ENCODE assay signal across 7 cellular contexts in the genomic region with DNA sequence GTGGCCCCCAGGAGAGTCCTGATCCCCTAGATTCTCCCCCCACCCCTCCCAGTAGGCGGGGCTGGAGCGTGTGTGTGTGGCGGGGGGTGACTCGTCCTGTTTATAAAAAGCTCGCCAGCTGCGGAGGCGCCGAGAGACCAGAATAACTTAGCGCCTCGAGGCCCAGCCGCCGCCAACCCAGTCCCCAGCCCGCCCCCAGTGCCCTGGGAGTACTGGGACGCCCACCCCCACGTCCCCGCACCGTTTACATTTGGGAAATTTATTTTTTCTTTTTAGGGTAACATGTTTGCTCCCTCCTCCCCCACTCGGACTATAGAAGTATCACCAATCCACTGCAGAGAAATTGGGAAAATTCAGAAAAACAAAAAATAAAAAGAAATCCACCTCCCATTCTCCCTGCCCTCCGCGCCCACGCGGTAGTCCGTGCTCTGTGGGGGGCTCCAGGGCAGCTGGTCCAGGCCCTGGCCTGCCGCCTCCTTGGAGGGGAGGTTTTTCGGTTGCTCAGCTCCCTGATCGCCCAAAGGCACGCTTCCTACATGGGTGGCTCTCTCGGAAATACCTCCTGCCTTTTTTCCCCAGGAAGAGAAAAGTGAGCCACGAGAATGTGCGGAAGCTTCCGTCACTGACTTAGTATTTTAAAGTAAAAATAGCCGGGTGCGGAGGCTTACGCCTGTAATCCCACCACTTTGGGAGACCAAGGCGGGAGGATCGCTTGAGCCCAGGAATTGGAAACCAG. TPM values are rescaled to one million over a fixed set of nuclear protein-coding genes. Genes with fewer than 3 reads are reported as not detected.
DNase-seq lines count a peak whose midpoint lies in the region; ATAC-seq, FAIRE-seq and TF ChIP-seq lines count a peak whose summit lies in the region.

No MANE protein-coding gene starts in this region.

- peak overlapping the region; percentile 96 for H3K4ac ChIP-seq in H1 (replicated peaks; ENCODE audit: insufficient read length, low read depth, low read length)

- H2AK5ac ChIP-seq in H1 (ENCODE audit: low read depth, low read length): 0 out of 2 replicates have a peak overlapping the region, but pooled peaks have one; percentile 24

- H3K9me3 ChIP-seq in H1 (ENCODE audit: insufficient read depth in 2 of 2, low read depth in 1 of 2, low read length in 1 of 2) (no peaks in the 10 kb centered on the region), lung (ENCODE audit: control insufficient read depth in 2 of 2, insufficient read depth in 1 of 2, low read length in 1 of 2) (no peaks in the 10 kb centered on the region)

- H3K9ac ChIP-seq in H1 (replicated peaks in 1 of 4; ENCODE audit: extremely low read depth in 1 of 4, low read depth in 3 of 4, low read length in 3 of 4): peak overlapping the region in 3 of 4 experiments; percentile 52 to 81 (median 70); a peak in 6 of 7 replicates

- peak overlapping the region; percentile 94 for H3K56ac ChIP-seq in H1 (replicated peaks; ENCODE audit: insufficient read length, low read depth, low read length)

- POLR2A ChIA-PET in activated CD8-positive, alpha-beta T cell treated with anti-CD3 and anti-CD28 coated beads, Interleukin-2, amount 10 ng/mL, durations not matched to agents 7 days and 5 days (lab: Charles Lee): interaction anchor here (1.0 to 1.4 kb wide), 6 partner anchors 13 to 124 kb away, joined by 3 to 7 read pairs (median 6); a partner anchor contains a TSS
- POLR2A ChIA-PET in H1 (lab: Charles Lee; ENCODE audit: partially characterized antibody): interaction anchor here (0.6 to 7.3 kb wide), 19 partner anchors 10 to 273 kb away, joined by 3 to 65 read pairs (median 6); a partner anchor contains a TSS

- FAIRE-seq in H1 (lab: Jason Lieb, UNC): no peak

- H4K91ac ChIP-seq in H1 (replicated peaks; ENCODE audit: insufficient read length, low read length): peak overlapping the region; percentile 99

- no peak overlapping the region for H2AFZ ChIP-seq in H1 (ENCODE audit: low read length)

- H3K4me2 ChIP-seq in H1 (ENCODE audit: insufficient read depth in 1 of 2, low read depth in 2 of 2, low read length in 2 of 2): peak overlapping the region; percentile 78 to 79

- H3K27me3 Mint-ChIP-seq in activated CD8-positive, alpha-beta T cell treated with anti-CD3 and anti-CD28 coated beads, Interleukin-2, amount 10 ng/mL, durations not matched to agents 7 days and 5 days (ENCODE audit: low read depth): peaks cover 3% of the 10 kb centered on the region

- H3K27ac ChIP-seq in H1 (ENCODE audit: low read depth, low read length) (peak overlapping the region; percentile 85), lung (ENCODE audit: low read depth in 1 of 2, low read length in 1 of 2) (peak overlapping the region; percentile 92 to 100)

- peaks cover 11% of the 10 kb centered on the region for H3K36me3 Mint-ChIP-seq in activated CD8-positive, alpha-beta T cell treated with anti-CD3 and anti-CD28 coated beads, Interleukin-2, amount 10 ng/mL, durations not matched to agents 7 days and 5 days (ENCODE audit: low read depth)

- H2BK20ac ChIP-seq in H1 (ENCODE audit: low read length): no peak overlapping the region

- DNase-seq in GM12865 (ENCODE audit: low read depth): peak; percentile 68
- DNase-seq in NCI-H2227 treated with DMSO at 0.1 percent for 48 hours (lab: John Stamatoyannopoulos, UW): peak; percentile 16
- peak; percentile 70 for DNase-seq in activated CD8-positive, alpha-beta T cell treated with anti-CD3 and anti-CD28 coated beads, Interleukin-2, amount 10 ng/mL, durations not matched to agents 7 days and 5 days
- peak in 1 of 2 experiments; percentile 67 for DNase-seq in H1 (ENCODE audit: low read depth in 1 of 2, low spot score in 2 of 2)
- peak; percentile 66 for DNase-seq in lung (ENCODE audit: low spot score)
- DNase-seq in stimulated activated CD8-positive, alpha-beta memory T cell treated with anti-CD3 and anti-CD28 coated beads, Interleukin-7, amount 100 ng/mL, for 4 hours (ENCODE audit: low read depth in 2 of 2): peak; percentile 31 to 53

- peak overlapping the region; percentile 78 for H3K4me3 Mint-ChIP-seq in activated CD8-positive, alpha-beta T cell treated with anti-CD3 and anti-CD28 coated beads, Interleukin-2, amount 10 ng/mL, durations not matched to agents 7 days and 5 days

- H2BK12ac ChIP-seq in H1 (ENCODE audit: low read depth, low read length): no peak overlapping the region; the same call in 1 of the 2 replicates

- peak overlapping the region; percentile 87 for H2BK5ac ChIP-seq in H1 (ENCODE audit: low read depth, low read length)

- H2BK15ac ChIP-seq in H1 (ENCODE audit: low read length): no peak overlapping the region

- peaks cover 5% of the 10 kb centered on the region; the same call in 1 of the 2 replicates for H3K79me1 ChIP-seq in H1 (ENCODE audit: low read depth, low read length)

- peak overlapping the region; percentile 73 for H4K5ac ChIP-seq in H1 (ENCODE audit: insufficient read length, low read depth, low read length)

- H3K79me2 ChIP-seq in H1 (ENCODE audit: control insufficient read depth in 1 of 2, insufficient read depth in 2 of 2, low read length in 2 of 2): 0 out of 4 replicates have a peak, but pooled peaks cover 0 to 4% of the 10 kb centered on the region in 2 experiments

- H3K27me3 ChIP-seq in H1 (replicated peaks in 1 of 4; ENCODE audit: control insufficient read depth in 3 of 4, extremely low read depth in 1 of 4, insufficient read depth in 3 of 4, low read length in 3 of 4) (no peaks in the 10 kb centered on the region; a peak in 1 of 7 replicates), lung (ENCODE audit: control insufficient read depth, insufficient read depth) (no peaks in the 10 kb centered on the region)

- H3K4me1 ChIP-seq in H1 (replicated peaks in 1 of 4; ENCODE audit: control insufficient read depth in 3 of 4, insufficient read depth in 4 of 4, low read length in 3 of 4) (peaks cover 0 to 11% (median 7%) of the 10 kb centered on the region in 4 experiments; a peak in 5 of 7 replicates), lung (ENCODE audit: control insufficient read depth in 2 of 2, insufficient read depth in 2 of 2, low read length in 2 of 2) (peaks cover 4 to 8% of the 10 kb centered on the region in 2 donors)

- H3K27ac Mint-ChIP-seq in activated CD8-positive, alpha-beta T cell treated with anti-CD3 and anti-CD28 coated beads, Interleukin-2, amount 10 ng/mL, durations not matched to agents 7 days and 5 days: peak overlapping the region; percentile 60

- TF ChIP-seq POLR2A in H1 (IDR thresholded peaks at IDR 0.05; ENCODE audit: control extremely low read depth in 1 of 2, low read depth in 2 of 2, low read length in 2 of 2): 0 out of 3 replicates have a peak, but pooled peaks of 1 of the 2 experiments have one; percentile 59

- H3K4me1 Mint-ChIP-seq in activated CD8-positive, alpha-beta T cell treated with anti-CD3 and anti-CD28 coated beads, Interleukin-2, amount 10 ng/mL, durations not matched to agents 7 days and 5 days (ENCODE audit: low read depth): peaks cover 28% of the 10 kb centered on the region

- ATAC-seq in activated CD8-positive, alpha-beta T cell treated with anti-CD3 and anti-CD28 coated beads, Interleukin-2, amount 10 ng/mL, durations not matched to agents 7 days and 5 days: no peak
- ATAC-seq in lung (ENCODE audit: insufficient read depth, low FRiP score): no peak
- ATAC-seq in GM18909 (IDR thresholded peaks at IDR 0.05; ENCODE audit: poor library complexity, unreplicated experiment): no peak

- H3K9me3 Mint-ChIP-seq in activated CD8-positive, alpha-beta T cell treated with anti-CD3 and anti-CD28 coated beads, Interleukin-2, amount 10 ng/mL, durations not matched to agents 7 days and 5 days (ENCODE audit: insufficient read depth): no peaks in the 10 kb centered on the region

- CTCF ChIA-PET in activated CD8-positive, alpha-beta T cell treated with anti-CD3 and anti-CD28 coated beads, Interleukin-2, amount 10 ng/mL, durations not matched to agents 7 days and 5 days (lab: Charles Lee): interaction anchor here (1.3 to 9.2 kb wide), 8 partner anchors 13 to 206 kb away, joined by 3 to 135 read pairs (median 7); a partner anchor contains a TSS
- CTCF ChIA-PET in H1 (lab: Charles Lee; ENCODE audit: partially characterized antibody): interaction anchor here (0.6 to 11.5 kb wide), 15 partner anchors 9 to 385 kb away, joined by 3 to 305 read pairs (median 4); a partner anchor contains a TSS

- TF ChIP-seq RAD21 in H1 (IDR thresholded peaks at IDR 0.05 in 1 of 2, conservative IDR thresholded peaks at IDR 0.05 in 1 of 2; ENCODE audit: low read depth in 2 of 2, low read length in 2 of 2): no peak

- H3K36me3 ChIP-seq in H1 (ENCODE audit: control insufficient read depth in 2 of 4, insufficient read depth in 4 of 4, low read length in 3 of 4): peaks cover 0 to under 1% (median under 1%) of the 10 kb centered on the region in 4 experiments; a peak in 3 of 8 replicates
- H3K36me3 ChIP-seq in lung (ENCODE audit: control insufficient read depth in 2 of 2, insufficient read depth in 2 of 2, low read length in 2 of 2): no peaks in the 10 kb centered on the region

- H3K18ac ChIP-seq in H1 (ENCODE audit: extremely low read depth, low read length): peak overlapping the region; percentile 83

- peaks cover 1 to 13% of the 10 kb centered on the region in 2 experiments for H4K20me1 ChIP-seq in H1 (replicated peaks in 1 of 2; ENCODE audit: control insufficient read depth in 1 of 2, insufficient read depth in 2 of 2, low read length in 2 of 2)

- TF ChIP-seq EP300 in H1 (IDR thresholded peaks at IDR 0.05; ENCODE audit: borderline replicate concordance in 1 of 2, low read depth in 2 of 2, low read length in 2 of 2): no peak

- H2BK120ac ChIP-seq in H1 (replicated peaks; ENCODE audit: low read depth, low read length): peak overlapping the region; percentile 51

- H3K14ac ChIP-seq in H1 (ENCODE audit: insufficient read length): no peak overlapping the region

- no peak overlapping the region for H3K23ac ChIP-seq in H1 (ENCODE audit: insufficient read length)

- H3K4me3 ChIP-seq in GM12865 (ENCODE audit: low read depth, low read length) (peak overlapping the region; percentile 85), H1 (ENCODE audit: extremely low read depth in 1 of 4, insufficient read depth in 2 of 4, low read depth in 3 of 4, low read length in 4 of 4) (peak overlapping the region; percentile 43 to 83 (median 72)), lung (no peak overlapping the region)

- 15% methylated on average over 30 of the region's 36 CpGs; no CpG with 5 or more reads in 1 of the 2 experiments for WGBS in H1 (ENCODE audit: extremely low coverage in 1 of 2, insufficient coverage in 1 of 2, insufficient read length in 1 of 2, insufficient replicate concordance in 2 of 2, low coverage in 1 of 2, low lambda C conversion rate in 2 of 2, missing lambda C conversion rate in 1 of 2), 2 experiments
- WGBS in lung, 2 donors: 17 to 19% methylated on average over 36 of the region's 36 CpGs

- peaks cover 12% of the 10 kb centered on the region for H3K23me2 ChIP-seq in H1 (ENCODE audit: low read depth, low read length)

- TF ChIP-seq CTCF in GM12865 (IDR thresholded peaks at IDR 0.05; ENCODE audit: insufficient read depth, low read depth, low read length, missing control alignments) (no peak), H1 (IDR thresholded peaks at IDR 0.05; ENCODE audit: control extremely low read depth in 1 of 3, insufficient read depth in 1 of 3, low read depth in 1 of 3, low read length in 3 of 3) (no peak), lung (IDR thresholded peaks at IDR 0.05; ENCODE audit: control extremely low read depth, extremely low read depth) (no peak)

- H4K8ac ChIP-seq in H1 (ENCODE audit: extremely low read depth, insufficient read depth, low read length): peak overlapping the region; percentile 90

RNA-seq across cellular contexts. Expression of a gene that starts 1.5 kb away (rescaled TPM):
- 1 to 10 TPM; 5.6 to 6.2 TPM for total RNA-seq in activated CD8-positive, alpha-beta T cell treated with anti-CD3 and anti-CD28 coated beads, Interleukin-2, amount 10 ng/mL, durations not matched to agents 7 days and 5 days
- 14.2 and 14.3 TPM in 2 replicates for total RNA-seq in H1 (2021; fragmentation: NEBNext Ultra II Directional; extraction: Animal tissue kit (Norgen Biotek cat#: 25700))
- polyA plus RNA-seq in H1 (2011; rRNA removed): 13.6 and 18.6 TPM in 2 replicates
- 7.1 TPM for polyA plus RNA-seq in H1 (2011; cell fraction: cytosol; rRNA removed)
- 26.7 TPM for polyA plus RNA-seq in H1 (2011; cell fraction: nucleus; rRNA removed)
- 10.0 to 16.5 TPM (median 14.3 TPM) in 4 replicates for polyA plus RNA-seq in H1 (2012, experiment 1 of 2)
- 11.5 TPM for polyA plus RNA-seq in H1 (2012, experiment 2 of 2)
- 12.1 TPM for polyA plus RNA-seq in H1 (2013, experiment 1 of 2)
- polyA plus RNA-seq in H1 (2013, experiment 2 of 2): 13.1 TPM
- polyA minus RNA-seq in H1 (2011; rRNA and poly(A)+ RNA removed): 42.9 and 47.7 TPM in 2 replicates
- polyA minus RNA-seq in H1 (2011; cell fraction: cytosol; rRNA and poly(A)+ RNA removed): 23.5 TPM
- 17.7 TPM for polyA minus RNA-seq in H1 (2011; cell fraction: nucleus; rRNA and poly(A)+ RNA removed)
- total RNA-seq in lung: 1 to 10 TPM; 3.1 to 6.7 TPM
- polyA plus RNA-seq in lung: 1 to 10 TPM; 1.1 to 1.5 TPM

RNA-seq across cellular contexts. Expression of a gene that starts 12.3 kb away (rescaled TPM):
- total RNA-seq in activated CD8-positive, alpha-beta T cell treated with anti-CD3 and anti-CD28 coated beads, Interleukin-2, amount 10 ng/mL, durations not matched to agents 7 days and 5 days: 10 to 100 TPM in 1 of 2 experiments, 1 to 10 TPM in 1; 9.2 to 10.9 TPM
- total RNA-seq in H1 (2021; fragmentation: NEBNext Ultra II Directional; extraction: Animal tissue kit (Norgen Biotek cat#: 25700)): 24.2 and 28.6 TPM in 2 replicates
- polyA plus RNA-seq in H1 (2011; rRNA removed) (80.1 and 82.6 TPM in 2 replicates), lung (10 to 100 TPM; 22.7 to 28.0 TPM)
- polyA plus RNA-seq in H1 (2011; cell fraction: cytosol; rRNA removed): 52.7 TPM
- polyA plus RNA-seq in H1 (2011; cell fraction: nucleus; rRNA removed): 45.3 TPM
- 29.4 to 37.4 TPM (median 36.6 TPM) in 4 replicates for polyA plus RNA-seq in H1 (2012, experiment 1 of 2)
- polyA plus RNA-seq in H1 (2012, experiment 2 of 2): 48.3 TPM
- polyA plus RNA-seq in H1 (2013, experiment 1 of 2): 41.2 TPM
- polyA plus RNA-seq in H1 (2013, experiment 2 of 2): 42.3 TPM
- polyA minus RNA-seq in H1 (2011; rRNA and poly(A)+ RNA removed): 31.0 and 44.7 TPM in 2 replicates
- 16.7 TPM for polyA minus RNA-seq in H1 (2011; cell fraction: cytosol; rRNA and poly(A)+ RNA removed)
- polyA minus RNA-seq in H1 (2011; cell fraction: nucleus; rRNA and poly(A)+ RNA removed): 12.7 TPM
- total RNA-seq in lung: 10 to 100 TPM in 1 of 2 donors, 1 to 10 TPM in 1; 3.2 to 13.7 TPM

RNA-seq across cellular contexts. Expression of a gene that starts 20.9 kb away (rescaled TPM):
- total RNA-seq in activated CD8-positive, alpha-beta T cell treated with anti-CD3 and anti-CD28 coated beads, Interleukin-2, amount 10 ng/mL, durations not matched to agents 7 days and 5 days: under 1 TPM in 1 of 2 experiments, not detected in 1; 0.08 TPM
- 2.3 and 2.7 TPM in 2 replicates for total RNA-seq in H1 (2021; fragmentation: NEBNext Ultra II Directional; extraction: Animal tissue kit (Norgen Biotek cat#: 25700))
- polyA plus RNA-seq in H1 (2011; rRNA removed) (3.1 and 3.7 TPM in 2 replicates), lung (1 to 10 TPM in 1 of 2 donors, under 1 TPM in 1; 0.32 to 4.8 TPM)
- 4.7 TPM for polyA plus RNA-seq in H1 (2011; cell fraction: cytosol; rRNA removed)
- 10.8 TPM for polyA plus RNA-seq in H1 (2011; cell fraction: nucleus; rRNA removed)
- 1.8 to 3.1 TPM (median 2.3 TPM) in 4 replicates for polyA plus RNA-seq in H1 (2012, experiment 1 of 2)
- 1.1 TPM for polyA plus RNA-seq in H1 (2012, experiment 2 of 2)
- 0.71 TPM for polyA plus RNA-seq in H1 (2013, experiment 1 of 2)
- polyA plus RNA-seq in H1 (2013, experiment 2 of 2): 0.85 TPM
- polyA minus RNA-seq in H1 (2011; rRNA and poly(A)+ RNA removed): 2.6 and 5.2 TPM in 2 replicates
- polyA minus RNA-seq in H1 (2011; cell fraction: cytosol; rRNA and poly(A)+ RNA removed): 3.2 TPM
- polyA minus RNA-seq in H1 (2011; cell fraction: nucleus; rRNA and poly(A)+ RNA removed): 8.1 TPM
- 10 to 100 TPM in 1 of 2 donors, 1 to 10 TPM in 1; 3.6 to 32.4 TPM for total RNA-seq in lung

RNA-seq across cellular contexts. Expression of a gene that starts 31.7 kb away (rescaled TPM):
- 10 to 100 TPM; 67.4 to 72.3 TPM for total RNA-seq in activated CD8-positive, alpha-beta T cell treated with anti-CD3 and anti-CD28 coated beads, Interleukin-2, amount 10 ng/mL, durations not matched to agents 7 days and 5 days
- total RNA-seq in H1 (2021; fragmentation: NEBNext Ultra II Directional; extraction: Animal tissue kit (Norgen Biotek cat#: 25700)): 25.9 and 28.9 TPM in 2 replicates
- 59.5 and 62.4 TPM in 2 replicates for polyA plus RNA-seq in H1 (2011; rRNA removed)
- polyA plus RNA-seq in H1 (2011; cell fraction: cytosol; rRNA removed): 58.0 TPM
- 51.4 TPM for polyA plus RNA-seq in H1 (2011; cell fraction: nucleus; rRNA removed)
- polyA plus RNA-seq in H1 (2012, experiment 1 of 2): 25.3 to 49.4 TPM (median 43.4 TPM) in 4 replicates
- 54.5 TPM for polyA plus RNA-seq in H1 (2012, experiment 2 of 2)
- polyA plus RNA-seq in H1 (2013, experiment 1 of 2): 60.7 TPM
- polyA plus RNA-seq in H1 (2013, experiment 2 of 2): 66.1 TPM
- 39.9 and 40.8 TPM in 2 replicates for polyA minus RNA-seq in H1 (2011; rRNA and poly(A)+ RNA removed)
- polyA minus RNA-seq in H1 (2011; cell fraction: cytosol; rRNA and poly(A)+ RNA removed): 26.3 TPM
- polyA minus RNA-seq in H1 (2011; cell fraction: nucleus; rRNA and poly(A)+ RNA removed): 15.6 TPM
- 100 to 1,000 TPM; 205 to 612 TPM for total RNA-seq in lung
- polyA plus RNA-seq in lung: 1,000 to 10,000 TPM in 1 of 2 donors, 100 to 1,000 TPM in 1; 440 to 1,883 TPM

RNA-seq across cellular contexts. Expression of a gene that starts 52.4 kb away (rescaled TPM):
- total RNA-seq in activated CD8-positive, alpha-beta T cell treated with anti-CD3 and anti-CD28 coated beads, Interleukin-2, amount 10 ng/mL, durations not matched to agents 7 days and 5 days: 1 to 10 TPM; 7.8 to 9.2 TPM
- total RNA-seq in H1 (2021; fragmentation: NEBNext Ultra II Directional; extraction: Animal tissue kit (Norgen Biotek cat#: 25700)): 53.8 and 57.1 TPM in 2 replicates
- polyA plus RNA-seq in H1 (2011; rRNA removed): 21.7 and 31.4 TPM in 2 replicates
- polyA plus RNA-seq in H1 (2011; cell fraction: cytosol; rRNA removed): 20.2 TPM
- 29.8 TPM for polyA plus RNA-seq in H1 (2011; cell fraction: nucleus; rRNA removed)
- polyA plus RNA-seq in H1 (2012, experiment 1 of 2): 24.6 to 46.9 TPM (median 34.0 TPM) in 4 replicates
- 33.2 TPM for polyA plus RNA-seq in H1 (2012, experiment 2 of 2)
- 45.8 TPM for polyA plus RNA-seq in H1 (2013, experiment 1 of 2)
- 45.9 TPM for polyA plus RNA-seq in H1 (2013, experiment 2 of 2)
- polyA minus RNA-seq in H1 (2011; rRNA and poly(A)+ RNA removed): 15.2 and 18.5 TPM in 2 replicates
- 37.8 TPM for polyA minus RNA-seq in H1 (2011; cell fraction: cytosol; rRNA and poly(A)+ RNA removed)
- 21.7 TPM for polyA minus RNA-seq in H1 (2011; cell fraction: nucleus; rRNA and poly(A)+ RNA removed)
- 10 to 100 TPM; 22.3 to 36.2 TPM for total RNA-seq in lung
- polyA plus RNA-seq in lung: 10 to 100 TPM in 1 of 2 donors, 1 to 10 TPM in 1; 7.0 to 18.4 TPM
